Comparison of ENCODE assay signal across 1 cellular context in genomic region chr4:2850966-2851782, GRCh38.
TF ChIP-seq lines count a peak whose summit lies in the region.

No MANE protein-coding gene starts in this region.

TF ChIP-seq in IMR-90, 13 proteins besides CTCF, POLR2A, EP300 and RAD21 (continued from another document):
- TF ChIP-seq ELK1 (IDR thresholded peaks at IDR 0.05; ENCODE audit: borderline replicate concordance, low read depth, low read length) = no peak
- TF ChIP-seq SMC3 (IDR thresholded peaks at IDR 0.05; ENCODE audit: low read depth, low read length) = no peak
- no peak for TF ChIP-seq FOS (IDR thresholded peaks at IDR 0.05; ENCODE audit: low read depth, low read length)
- no peak for TF ChIP-seq RFX5 (IDR thresholded peaks at IDR 0.05; ENCODE audit: low read depth, low read length)
- TF ChIP-seq MXI1 (IDR thresholded peaks at IDR 0.05; ENCODE audit: borderline replicate concordance, low read depth, low read length) = no peak
- TF ChIP-seq USF2 (IDR thresholded peaks at IDR 0.05; ENCODE audit: low read depth, low read length) = no peak
- TF ChIP-seq RCOR1 (IDR thresholded peaks at IDR 0.05; ENCODE audit: insufficient replicate concordance, low read length) = no peak
- TF ChIP-seq BHLHE40 (IDR thresholded peaks at IDR 0.05; ENCODE audit: low read depth, low read length) = no peak
